ENCODE assay signal across 23 cellular contexts in genomic region chr1:233695901-233696300, GRCh38.
DNase-seq lines count a peak whose midpoint lies in the region; ATAC-seq and TF ChIP-seq lines count a peak whose summit lies in the region.
"Had no signal": no experiment of that assay in that cellular context is flagged by ENCODE, and none has a peak within 500 bp of the region (broad histone marks: within the 10 kb centered on the region; RNA-seq: fewer than 3 reads in every experiment).

No MANE protein-coding gene starts in this region.

- ATAC-seq in right cardiac atrium = no peak
- peak; percentile 80 for ATAC-seq in GM21717 (IDR thresholded peaks at IDR 0.05; ENCODE audit: unreplicated experiment)
- ATAC-seq in HG03432 (IDR thresholded peaks at IDR 0.05; ENCODE audit: unreplicated experiment) = peak; percentile 76
- ATAC-seq in HG02763 (IDR thresholded peaks at IDR 0.05; ENCODE audit: unreplicated experiment) = no peak
- ATAC-seq: esophagus mucosa; natural killer cell treated with Interleukin-12 subunit alpha and Interleukin-12 subunit beta and Interleukin-15 and Interleukin-18, amount 100 ng/mL, for 72 hours; stimulated activated naive CD8-positive, alpha-beta T cell treated with anti-CD3 and anti-CD28 coated beads, Interleukin-15, amount 100 ng/mL, for 72 hours had no signal

- H3K36me3 ChIP-seq in right atrium auricular region = no peaks in the 10 kb centered on the region
- H3K36me3 ChIP-seq: SJSA1, tibial artery had no signal

- intact Hi-C loops in right cardiac atrium (cut with DNase I) = no loop called here
- intact Hi-C loops in head of caudate nucleus (cut with DNase I) = no loop called here

- H3K4me3 ChIP-seq in right atrium auricular region = no peak overlapping the region
- H3K4me3 ChIP-seq in right cardiac atrium (ENCODE audit: low read length) = no peak overlapping the region
- H3K4me3 ChIP-seq: SJSA1, tibial artery had no signal

- H3K4me1 ChIP-seq in right atrium auricular region (peaks cover 0 to 8% of the 10 kb centered on the region in 2 donors), right cardiac atrium (ENCODE audit: control insufficient read depth, insufficient read depth, low read length) (peaks cover 2% of the 10 kb centered on the region)
- H3K4me1 ChIP-seq: SJSA1, tibial artery had no signal

- no peak for TF ChIP-seq CTCF in right atrium auricular region (IDR thresholded peaks at IDR 0.05)

- no peak for DNase-seq in right atrium auricular region (ENCODE audit: low spot score)
- DNase-seq in right cardiac atrium = no peak
- DNase-seq in activated effector memory CD4-positive, alpha-beta T cell treated with anti-CD3 and anti-CD28 coated beads, Interleukin-2, amount 50 U/mL, for 16 hours = no peak
- no peak for DNase-seq in head of caudate nucleus
- DNase-seq in NCI-H82 (lab: John Stamatoyannopoulos, UW) = no peak
- DNase-seq: activated CD4-positive, alpha-beta T cell treated with anti-CD3 and anti-CD28 coated beads, Interleukin-2, amount 50 U/mL, for 1 hour; activated CD8-positive, alpha-beta memory T cell treated with anti-CD3 and anti-CD28 coated beads, Interleukin-2, amount 50 U/mL, for 4 hours; effector memory CD4-positive, alpha-beta T cell; foreskin melanocyte; GF-D8; hippocampal formation; left ventricle myocardium superior; NCI-H1417; NCI-H510A; stimulated activated CD4-positive, alpha-beta T cell treated with anti-CD3 and anti-CD28 coated beads, Interleukin-4, amount 100 ng/mL, for 4 hours; stimulated activated naive CD8-positive, alpha-beta T cell treated with anti-CD3 and anti-CD28 coated beads, Interleukin-15, amount 100 ng/mL, for 72 hours; tibial artery had no signal

- H3K9me3 ChIP-seq in right atrium auricular region (no peaks in the 10 kb centered on the region), right cardiac atrium (ENCODE audit: control insufficient read depth, low read length) (no peaks in the 10 kb centered on the region)
- H3K9me3 ChIP-seq: SJSA1, tibial artery had no signal

- H3K27me3 ChIP-seq in right atrium auricular region (no peaks in the 10 kb centered on the region), right cardiac atrium (ENCODE audit: control insufficient read depth, insufficient read depth) (no peaks in the 10 kb centered on the region)
- H3K27me3 ChIP-seq: SJSA1 had no signal

- H3K27ac ChIP-seq in right atrium auricular region = peak overlapping the region; percentile 69 to 92
- H3K27ac ChIP-seq in right cardiac atrium (ENCODE audit: low read length) = no peak overlapping the region
- H3K27ac ChIP-seq: SJSA1, tibial artery had no signal

Comparison
In these comparisons a context has a peak if more than half of its experiments do, and no peak if none do; other contexts are left out.
1. ATAC-seq: peak in GM21717 (single experiment) and HG03432 (single experiment); none in right cardiac atrium (0 of 2) and HG02763 (single experiment).